17 cellular contexts compared by ENCODE assay signal in the genomic region with DNA sequence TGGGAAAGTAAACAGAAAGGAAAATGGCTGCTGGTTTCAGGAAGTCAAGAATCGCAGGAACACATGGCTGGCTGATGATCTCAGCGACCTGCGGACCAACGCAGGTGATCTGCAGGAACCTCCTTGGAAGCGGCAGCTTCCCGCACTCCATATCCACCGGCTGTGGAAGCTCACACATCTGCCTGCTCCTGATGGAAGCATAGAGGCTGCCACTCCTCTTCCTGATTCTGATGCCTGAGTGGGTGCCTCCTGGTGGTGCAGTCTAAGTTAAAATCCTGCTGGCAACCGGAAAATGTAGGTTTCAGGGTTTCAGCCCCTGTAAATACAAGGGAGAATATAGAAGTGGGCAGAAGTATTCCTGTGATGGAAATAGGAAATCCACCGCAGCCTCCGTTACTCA.
A peak's percentile ranks its signal among the peaks of the same experiment; 100 is the strongest.
DNase-seq lines count a peak whose midpoint lies in the region; ATAC-seq and TF ChIP-seq lines count a peak whose summit lies in the region.
"Had no signal": no experiment of that assay in that cellular context is flagged by ENCODE, and none has a peak within 500 bp of the region (broad histone marks: within the 10 kb centered on the region; RNA-seq: fewer than 3 reads in every experiment).

No MANE protein-coding gene starts in this region.

- no peaks in the 10 kb centered on the region for H3K27me3 Mint-ChIP-seq in endodermal cell (ENCODE audit: insufficient read depth)
- no peaks in the 10 kb centered on the region for H3K27me3 Mint-ChIP-seq in activated CD4-positive, alpha-beta memory T cell treated with anti-CD3 and anti-CD28 coated beads for 36 hours

- 92 to 100% methylated on average over 6 to 10 of the region's 10 CpGs for WGBS in endodermal cell (ENCODE audit: insufficient coverage in 1 of 2, insufficient read length in 1 of 2), 2 experiments

- CTCF ChIA-PET in activated CD4-positive, alpha-beta memory T cell treated with anti-CD3 and anti-CD28 coated beads for 36 hours (lab: Charles Lee) = interaction anchor here (1.0 kb wide), 1 partner anchor 163 kb away, joined by 4 read pairs; no protein-coding TSS in a partner anchor

- no peak overlapping the region for H3K27ac Mint-ChIP-seq in endodermal cell
- H3K27ac Mint-ChIP-seq in activated CD4-positive, alpha-beta memory T cell treated with anti-CD3 and anti-CD28 coated beads for 36 hours = no peak overlapping the region

- H3K4me3 Mint-ChIP-seq in endodermal cell = no peak overlapping the region
- no peak overlapping the region for H3K4me3 Mint-ChIP-seq in activated CD4-positive, alpha-beta memory T cell treated with anti-CD3 and anti-CD28 coated beads for 36 hours

- H3K36me3 Mint-ChIP-seq in endodermal cell (ENCODE audit: low read depth) = no peaks in the 10 kb centered on the region
- no peaks in the 10 kb centered on the region for H3K36me3 Mint-ChIP-seq in activated CD4-positive, alpha-beta memory T cell treated with anti-CD3 and anti-CD28 coated beads for 36 hours

- H3K27ac ChIP-seq in endodermal cell (ENCODE audit: low read depth, low read length) = no peak overlapping the region
- H3K27ac ChIP-seq: BLaER1 treated with 17β-estradiol and CSF1 and Interleukin-3, amounts not matched to agents 10 nM and 100 nM had no signal

- POLR2A ChIA-PET in activated CD4-positive, alpha-beta memory T cell treated with anti-CD3 and anti-CD28 coated beads for 36 hours (lab: Charles Lee) = no interaction called here

- no peaks in the 10 kb centered on the region for H3K27me3 ChIP-seq in endodermal cell (ENCODE audit: control insufficient read depth, insufficient read depth, low read length, poor library complexity, severe bottlenecking)
- H3K27me3 ChIP-seq: BLaER1 treated with 17β-estradiol and CSF1 and Interleukin-3, amounts not matched to agents 10 nM and 100 nM had no signal

- peak; percentile 55 for TF ChIP-seq CTCF in endodermal cell (conservative IDR thresholded peaks at IDR 0.05)

- no peaks in the 10 kb centered on the region for H3K9me3 ChIP-seq in endodermal cell (ENCODE audit: control insufficient read depth, low read length)
- H3K9me3 ChIP-seq: BLaER1 treated with 17β-estradiol and CSF1 and Interleukin-3, amounts not matched to agents 10 nM and 100 nM had no signal

- H3K4me1 Mint-ChIP-seq in endodermal cell = peaks cover 18% of the 10 kb centered on the region
- H3K4me1 Mint-ChIP-seq in activated CD4-positive, alpha-beta memory T cell treated with anti-CD3 and anti-CD28 coated beads for 36 hours (ENCODE audit: low read depth) = peaks cover 48% of the 10 kb centered on the region

- no peaks in the 10 kb centered on the region for H3K36me3 ChIP-seq in endodermal cell (ENCODE audit: control insufficient read depth, insufficient read depth, low read length)
- H3K36me3 ChIP-seq: BLaER1 treated with 17β-estradiol and CSF1 and Interleukin-3, amounts not matched to agents 10 nM and 100 nM had no signal

- H3K4me1 ChIP-seq in endodermal cell (ENCODE audit: control insufficient read depth, insufficient read depth, low read length) = no peaks in the 10 kb centered on the region

- H3K9ac ChIP-seq in endodermal cell (ENCODE audit: extremely low read depth, low read length, poor library complexity, severe bottlenecking) = no peak overlapping the region
- H3K9ac ChIP-seq: BLaER1 treated with 17β-estradiol and CSF1 and Interleukin-3, amounts not matched to agents 10 nM and 100 nM had no signal

- intact Hi-C loops in activated CD4-positive, alpha-beta memory T cell treated with anti-CD3 and anti-CD28 coated beads for 36 hours (cut with micrococcal nuclease) = no loop called here

- H3K4me3 ChIP-seq in endodermal cell (ENCODE audit: low read length) = no peak overlapping the region
- H3K4me3 ChIP-seq: BLaER1 treated with 17β-estradiol and CSF1 and Interleukin-3, amounts not matched to agents 10 nM and 100 nM had no signal

- in situ Hi-C loops in SK-MEL-5 (cut with HindIII; ENCODE audit: low pct_unique_long_range_greater_than_20kb, low sequenced_read_pairs) = loop anchor here (25.0 kb wide), 1 partner anchor 542 kb away; no protein-coding TSS in a partner anchor

- no peak for ATAC-seq in HG02610 (IDR thresholded peaks at IDR 0.05; ENCODE audit: unreplicated experiment)

- no peaks in the 10 kb centered on the region for H3K9me3 Mint-ChIP-seq in endodermal cell
- no peaks in the 10 kb centered on the region for H3K9me3 Mint-ChIP-seq in activated CD4-positive, alpha-beta memory T cell treated with anti-CD3 and anti-CD28 coated beads for 36 hours

- DNase-seq in NCI-H82 (lab: John Stamatoyannopoulos, UW) = peak; percentile 33
- no peak for DNase-seq in NCI-H82 treated with DMSO at 0.1 percent for 48 hours (lab: John Stamatoyannopoulos, UW; ENCODE audit: unreplicated experiment)
- peak; percentile 7 for DNase-seq in SK-MEL-5 (ENCODE audit: low read depth, low spot score)
- peak; percentile 67 for DNase-seq in endodermal cell
- no peak for DNase-seq in activated CD8-positive, alpha-beta memory T cell treated with anti-CD3 and anti-CD28 coated beads for 24 hours
- no peak for DNase-seq in activated CD4-positive, alpha-beta memory T cell treated with anti-CD3 and anti-CD28 coated beads for 36 hours
- no peak for DNase-seq in cortex of kidney (lab: John Stamatoyannopoulos, UW)
- DNase-seq: GF-D8, KBM-7, NCI-H1436 treated with DMSO at 0.1 percent for 48 hours, NCI-H2081 treated with DMSO at 0.1 percent for 48 hours, NCI-H345, NCI-H526 treated with DMSO at 0.1 percent for 48 hours, OCI-M1, SHP77 treated with DMSO at 0.1 percent for 48 hours had no signal

Comparison
In these comparisons a context has a peak if more than half of its experiments do, and no peak if none do; other contexts are left out.
1. DNase-seq: peak in NCI-H82 (single experiment), SK-MEL-5 (single experiment) and endodermal cell (single experiment); none in NCI-H82 treated with DMSO at 0.1 percent for 48 hours (single experiment), activated CD8-positive, alpha-beta memory T cell treated with anti-CD3 and anti-CD28 coated beads for 24 hours (single experiment), activated CD4-positive, alpha-beta memory T cell treated with anti-CD3 and anti-CD28 coated beads for 36 hours (single experiment) and cortex of kidney (single experiment).